ENCODE assay signal across 21 cellular contexts in genomic region chr9:36725777-36726356, GRCh38.
A peak's percentile ranks its signal among the peaks of the same experiment; 100 is the strongest.
DNase-seq lines count a peak whose midpoint lies in the region; ATAC-seq and TF ChIP-seq lines count a peak whose summit lies in the region.
"Had no signal": no experiment of that assay in that cellular context is flagged by ENCODE, and none has a peak within 500 bp of the region (broad histone marks: within the 10 kb centered on the region; RNA-seq: fewer than 3 reads in every experiment).

No MANE protein-coding gene starts in this region.

- H3K9me3 ChIP-seq in HAP-1 (no peaks in the 10 kb centered on the region), PC-3 (ENCODE audit: low read length) (no peaks in the 10 kb centered on the region), iPS-20b (ENCODE audit: insufficient read depth, low read depth, low read length) (no peaks in the 10 kb centered on the region), psoas muscle (no peaks in the 10 kb centered on the region)
- H3K9me3 ChIP-seq: ovary, thoracic aorta had no signal

- intact Hi-C loops in PC-3 (cut with micrococcal nuclease), result no loop called here
- intact Hi-C loops in psoas muscle (cut with DNase I), result no loop called here

- H3K4me2 ChIP-seq in PC-3 (ENCODE audit: low read length), result no peak overlapping the region

- POLR2A ChIA-PET in PC-3 (lab: Charles Lee; ENCODE audit: unreplicated experiment), result no interaction called here

- H3K4me1 ChIP-seq in HAP-1 (no peaks in the 10 kb centered on the region), PC-3 (ENCODE audit: insufficient read depth, low read length) (no peaks in the 10 kb centered on the region), iPS-20b (ENCODE audit: insufficient read depth, low read length) (no peaks in the 10 kb centered on the region; the same call in 1 of the 2 replicates), psoas muscle (no peaks in the 10 kb centered on the region)

- H3K9ac ChIP-seq in PC-3 (ENCODE audit: low read length) (no peak overlapping the region), iPS-20b (ENCODE audit: low read depth, low read length) (peak overlapping the region; percentile 34; the same call in 1 of the 2 replicates)

- H3K9me3 Mint-ChIP-seq in stimulated activated naive B cell treated with anti-CD40 and anti-IgM and Interleukin-4, amounts not matched to agents 10 μg/mL and 1 μg/mL and 100 μg/mL, for 72 hours, result no peaks in the 10 kb centered on the region
- H3K9me3 Mint-ChIP-seq: CD8-positive, alpha-beta T cell; central memory CD8-positive, alpha-beta T cell; effector memory CD8-positive, alpha-beta T cell had no signal

- no peaks in the 10 kb centered on the region for H3K9me2 ChIP-seq in PC-3 (replicated peaks; ENCODE audit: low read length)

- ATAC-seq in PC-3, result peak; percentile 31; the same call in 1 of the 2 replicates
- ATAC-seq in psoas muscle, result no peak
- ATAC-seq in stimulated activated naive B cell treated with anti-CD40 and anti-IgM and Interleukin-4, amounts not matched to agents 10 μg/mL and 1 μg/mL and 100 μg/mL, for 72 hours (replicated peaks), result no peak
- ATAC-seq: CD8-positive, alpha-beta T cell; effector memory CD8-positive, alpha-beta T cell; sciatic nerve; T-helper 17 cell had no signal

- H3K79me2 ChIP-seq in PC-3 (ENCODE audit: low read length), result no peaks in the 10 kb centered on the region

- in situ Hi-C loops in HAP-1 (cut with MboI; ENCODE audit: low sequenced_read_pairs), result no loop called here

- H3K4me1 Mint-ChIP-seq in stimulated activated naive B cell treated with anti-CD40 and anti-IgM and Interleukin-4, amounts not matched to agents 10 μg/mL and 1 μg/mL and 100 μg/mL, for 72 hours, result peaks cover 4 to 24% of the 10 kb centered on the region in 2 donors
- H3K4me1 Mint-ChIP-seq: central memory CD8-positive, alpha-beta T cell had no signal

- no peak overlapping the region for H3K4me3 Mint-ChIP-seq in stimulated activated naive B cell treated with anti-CD40 and anti-IgM and Interleukin-4, amounts not matched to agents 10 μg/mL and 1 μg/mL and 100 μg/mL, for 72 hours
- H3K4me3 Mint-ChIP-seq: CD8-positive, alpha-beta T cell; central memory CD8-positive, alpha-beta T cell; effector memory CD8-positive, alpha-beta T cell; T-helper 17 cell had no signal

- no peaks in the 10 kb centered on the region for H4K20me1 ChIP-seq in PC-3 (ENCODE audit: low read length)

- TF ChIP-seq CTCF in PC-3 (conservative IDR thresholded peaks at IDR 0.05; ENCODE audit: low read depth, low read length) (no peak), psoas muscle (IDR thresholded peaks at IDR 0.05) (no peak)

- WGBS in psoas muscle, 3 donors, result 21 to 31% (median 31%) methylated on average over 3 of the region's 3 CpGs

- peaks cover 1 to 8% of the 10 kb centered on the region in 2 donors for H3K27me3 Mint-ChIP-seq in stimulated activated naive B cell treated with anti-CD40 and anti-IgM and Interleukin-4, amounts not matched to agents 10 μg/mL and 1 μg/mL and 100 μg/mL, for 72 hours

- no TSS peak for BruUV-seq in PC-3 (replicated peaks; lab: Mats Ljungman, UMichigan)

- CTCF ChIA-PET in PC-3 (lab: Charles Lee), result no interaction called here

- no peaks in the 10 kb centered on the region; the same call in 1 of the 2 replicates for H3K27me3 ChIP-seq in HAP-1 (ENCODE audit: low read depth)
- peaks cover 8% of the 10 kb centered on the region; the same call in 1 of the 2 replicates for H3K27me3 ChIP-seq in PC-3 (ENCODE audit: low read length)
- H3K27me3 ChIP-seq in iPS-20b (ENCODE audit: insufficient read depth, low read length), result no peaks in the 10 kb centered on the region
- H3K27me3 ChIP-seq in psoas muscle (ENCODE audit: insufficient read depth in 3 of 3, low read length in 2 of 3), result no peaks in the 10 kb centered on the region
- H3K27me3 ChIP-seq: ovary had no signal

- H3K4me3 ChIP-seq in HAP-1, result no peak overlapping the region
- no peak overlapping the region for H3K4me3 ChIP-seq in PC-3 (ENCODE audit: low read length)
- no peak overlapping the region for H3K4me3 ChIP-seq in iPS-20b (ENCODE audit: low read length)
- no peak overlapping the region for H3K4me3 ChIP-seq in psoas muscle
- H3K4me3 ChIP-seq: ovary, thoracic aorta had no signal

- H3K27ac Mint-ChIP-seq in stimulated activated naive B cell treated with anti-CD40 and anti-IgM and Interleukin-4, amounts not matched to agents 10 μg/mL and 1 μg/mL and 100 μg/mL, for 72 hours, result no peak overlapping the region
- H3K27ac Mint-ChIP-seq: CD8-positive, alpha-beta T cell; effector memory CD8-positive, alpha-beta T cell; T-helper 17 cell had no signal

- H3K36me3 ChIP-seq in HAP-1 (replicated peaks) (no peaks in the 10 kb centered on the region), PC-3 (ENCODE audit: low read depth, low read length) (no peaks in the 10 kb centered on the region), iPS-20b (ENCODE audit: insufficient read depth, low read depth, low read length) (no peaks in the 10 kb centered on the region), psoas muscle (ENCODE audit: insufficient read depth in 1 of 2, low read depth in 1 of 2) (no peaks in the 10 kb centered on the region)
- H3K36me3 ChIP-seq: ovary, thoracic aorta had no signal

- no peaks in the 10 kb centered on the region for H3F3A ChIP-seq in PC-3 (ENCODE audit: low read length, unreplicated experiment)

- no peak overlapping the region for H2AFZ ChIP-seq in PC-3 (ENCODE audit: low read length)

- no peak overlapping the region for H3K27ac ChIP-seq in PC-3 (ENCODE audit: low read length)
- no peak overlapping the region for H3K27ac ChIP-seq in iPS-20b (ENCODE audit: low read length)
- no peak overlapping the region for H3K27ac ChIP-seq in psoas muscle
- H3K27ac ChIP-seq: ovary, thoracic aorta, VCaP had no signal

- no peaks in the 10 kb centered on the region for H3K36me3 Mint-ChIP-seq in stimulated activated naive B cell treated with anti-CD40 and anti-IgM and Interleukin-4, amounts not matched to agents 10 μg/mL and 1 μg/mL and 100 μg/mL, for 72 hours
- H3K36me3 Mint-ChIP-seq: CD8-positive, alpha-beta T cell had no signal

- DNase-seq in EH (ENCODE audit: low read depth), result peak; percentile 25
- peak; percentile 8 to 23 for DNase-seq in HAP-1 (ENCODE audit: low spot score in 2 of 2)
- DNase-seq in PC-3, result no peak
- no peak for DNase-seq in psoas muscle
- DNase-seq in EL, result no peak
- DNase-seq in stimulated activated naive B cell treated with anti-CD40 and anti-IgM and Interleukin-4, amounts not matched to agents 10 μg/mL and 1 μg/mL and 100 μg/mL, for 72 hours, result no peak
- DNase-seq: activated CD4-positive, alpha-beta T cell treated with anti-CD3 and anti-CD28 coated beads, Interleukin-2, amount 50 U/mL, for 4 hours; activated naive CD4-positive, alpha-beta T cell treated with Interleukin-2 at 50 U/mL for 16 hours; anterior cingulate cortex; CD8-positive, alpha-beta T cell; DMS79 treated with DMSO at 0.1 percent for 48 hours; effector memory CD8-positive, alpha-beta T cell; NCI-H1694 treated with DMSO at 0.1 percent for 48 hours; ovary; SIG-M5; T-helper 17 cell had no signal

Comparison
In these comparisons a context has a peak if more than half of its experiments do, and no peak if none do; other contexts are left out.
1. DNase-seq: peak in EH (single experiment) and HAP-1 (2 of 2); none in PC-3 (single experiment), psoas muscle (0 of 2), EL (single experiment) and stimulated activated naive B cell treated with anti-CD40 and anti-IgM and Interleukin-4, amounts not matched to agents 10 μg/mL and 1 μg/mL and 100 μg/mL, for 72 hours (single experiment).